7 cellular contexts compared by ENCODE assay signal in genomic region chr19:51738523-51738922, GRCh38. TPM values are rescaled to one million over a fixed set of nuclear protein-coding genes. Genes with fewer than 3 reads are reported as not detected.
"Had no signal": no experiment of that assay in that cellular context is flagged by ENCODE, and none has a peak within 500 bp of the region (broad histone marks: within the 10 kb centered on the region; RNA-seq: fewer than 3 reads in every experiment).

No MANE protein-coding gene starts in this region.

RNA-seq across cellular contexts. Expression of gene FPR1, which starts 13.2 kb away (rescaled TPM):
- total RNA-seq: OCI-LY7, PC-9, SJCRH30, SJSA1, SK-MEL-5 had no signal
- polyA plus RNA-seq: SK-N-SH had no signal

RNA-seq across cellular contexts. Expression of gene HAS1, which starts 14.7 kb away (rescaled TPM):
- total RNA-seq: OCI-LY7, PC-3, PC-9, SJCRH30, SJSA1, SK-MEL-5 had no signal
- polyA plus RNA-seq: SK-N-SH had no signal

RNA-seq across cellular contexts. Expression of gene FPR2, which starts 22.5 kb away (rescaled TPM):
- total RNA-seq: OCI-LY7, PC-3, PC-9, SJCRH30, SJSA1, SK-MEL-5 had no signal
- polyA plus RNA-seq: SK-N-SH had no signal

RNA-seq across cellular contexts. Expression of gene FPR3, which starts 56.4 kb away (rescaled TPM):
- total RNA-seq: OCI-LY7, PC-9, SJCRH30, SJSA1, SK-MEL-5 had no signal
